In the genomic region with DNA sequence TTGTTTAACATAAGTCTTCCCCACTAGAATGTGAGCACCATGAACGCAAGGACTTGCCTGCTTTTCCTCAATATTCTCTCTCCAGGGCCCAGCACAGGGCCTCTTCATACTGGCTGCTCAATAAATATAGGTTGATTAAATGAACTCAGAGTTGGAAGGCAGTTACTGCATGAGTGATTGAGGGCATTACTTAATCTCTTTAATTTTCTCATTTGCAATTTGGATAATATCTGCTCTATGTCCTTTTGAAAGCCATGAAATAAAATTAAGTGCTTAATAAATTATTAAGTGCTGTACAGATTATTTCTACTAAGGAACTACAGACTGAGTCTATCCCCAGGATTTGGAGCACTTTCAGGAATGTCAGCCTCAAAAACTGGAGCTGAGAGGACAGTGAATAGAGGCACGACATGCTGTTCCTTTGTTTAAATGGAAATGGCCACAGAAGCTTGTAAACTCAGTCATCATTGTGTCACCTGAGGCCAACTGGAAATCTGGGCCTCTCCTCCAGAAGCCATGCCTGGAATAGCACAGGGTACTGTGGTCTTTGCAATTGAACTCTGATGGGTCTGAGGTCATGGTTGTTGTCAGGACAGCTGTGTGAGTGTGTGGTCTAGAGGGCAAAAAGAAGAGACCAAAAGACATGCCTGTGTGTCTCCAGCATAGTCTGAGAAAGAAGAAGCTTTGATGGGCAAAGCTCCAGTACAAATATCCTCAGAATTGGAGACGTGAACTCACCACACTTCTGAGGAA, we compare ENCODE assay signal across 19 cellular contexts.
DNase-seq lines count a peak whose midpoint lies in the region; ATAC-seq, FAIRE-seq and TF ChIP-seq lines count a peak whose summit lies in the region.
"Had no signal": no experiment of that assay in that cellular context is flagged by ENCODE, and none has a peak within 500 bp of the region (broad histone marks: within the 10 kb centered on the region; RNA-seq: fewer than 3 reads in every experiment).

No MANE protein-coding gene starts in this region.

- TF ChIP-seq POLR2A in esophagus squamous epithelium (IDR thresholded peaks at IDR 0.05): no peak

- 64 to 66% methylated on average over 3 of the region's 3 CpGs for WGBS in esophagus squamous epithelium, 2 donors
- WGBS in psoas muscle, 3 donors: 32 to 53% (median 33%) methylated on average over 3 of the region's 3 CpGs

- H3K9me3 ChIP-seq in esophagus squamous epithelium (no peaks in the 10 kb centered on the region), psoas muscle (no peaks in the 10 kb centered on the region)
- H3K9me3 ChIP-seq: BLaER1 treated with 17β-estradiol and CSF1 and Interleukin-3, amounts not matched to agents 10 nM and 100 nM had no signal

- FAIRE-seq in RCC 7860 (lab: Jason Lieb, UNC): peak; percentile 65

- H3K27ac ChIP-seq in esophagus squamous epithelium (peak overlapping the region in 3 of 4 donors; percentile 25 to 95 (median 88)), psoas muscle (peak overlapping the region; percentile 84)
- H3K27ac ChIP-seq: BLaER1 treated with 17β-estradiol and CSF1 and Interleukin-3, amounts not matched to agents 10 nM and 100 nM; hepatocyte had no signal

- intact Hi-C loops in esophagus squamous epithelium (cut with DNase I): no loop called here
- intact Hi-C loops in psoas muscle (cut with DNase I): no loop called here

- H3K36me3 ChIP-seq in esophagus squamous epithelium: no peaks in the 10 kb centered on the region
- no peaks in the 10 kb centered on the region for H3K36me3 ChIP-seq in psoas muscle (ENCODE audit: insufficient read depth in 1 of 2, low read depth in 1 of 2)
- H3K36me3 ChIP-seq: BLaER1 treated with 17β-estradiol and CSF1 and Interleukin-3, amounts not matched to agents 10 nM and 100 nM had no signal

- H3K27me3 ChIP-seq in esophagus squamous epithelium (no peaks in the 10 kb centered on the region), psoas muscle (ENCODE audit: insufficient read depth in 3 of 3, low read length in 2 of 3) (no peaks in the 10 kb centered on the region)
- H3K27me3 ChIP-seq: BLaER1 treated with 17β-estradiol and CSF1 and Interleukin-3, amounts not matched to agents 10 nM and 100 nM; hepatocyte had no signal

- no peak overlapping the region for H3K4me3 ChIP-seq in esophagus squamous epithelium
- no peak overlapping the region for H3K4me3 ChIP-seq in psoas muscle
- H3K4me3 ChIP-seq: BLaER1 treated with 17β-estradiol and CSF1 and Interleukin-3, amounts not matched to agents 10 nM and 100 nM; hepatocyte; lung had no signal

- ATAC-seq in psoas muscle: peak; percentile 30 to 72 (median 70)
- no peak for ATAC-seq in GM18498 (IDR thresholded peaks at IDR 0.05; ENCODE audit: unreplicated experiment)
- ATAC-seq: activated T-cell treated with anti-CD3 and anti-CD28 coated beads, Interleukin-2, amount 50 U/mL, for 72 hours; effector memory CD8-positive, alpha-beta T cell had no signal

- H3K4me1 ChIP-seq in esophagus squamous epithelium: peaks cover 26 to 89% (median 55%) of the 10 kb centered on the region in 3 donors
- H3K4me1 ChIP-seq in psoas muscle: peaks cover 54% of the 10 kb centered on the region

- DNase-seq in EL: peak; percentile 94
- DNase-seq in RCC 7860 (ENCODE audit: low spot score): peak; percentile 87
- DNase-seq in esophagus squamous epithelium (lab: John Stamatoyannopoulos, UW): no peak
- no peak for DNase-seq in psoas muscle
- no peak for DNase-seq in pons (ENCODE audit: low spot score)
- no peak for DNase-seq in RPMI8226
- DNase-seq in NCI-H1417 treated with DMSO at 0.1 percent for 48 hours (lab: John Stamatoyannopoulos, UW): no peak
- DNase-seq: activated CD4-positive, alpha-beta T cell treated with anti-CD3 and anti-CD28 coated beads for 48 hours; activated T-cell treated with anti-CD3 and anti-CD28 coated beads, Interleukin-2, amount 50 U/mL, for 72 hours; effector memory CD8-positive, alpha-beta T cell; NCI-H1092; NCI-H524; occipital lobe; stimulated activated CD4-positive, alpha-beta T cell treated with anti-CD3 and anti-CD28 coated beads, Interleukin-4, amount 100 ng/mL, for 24 hours; stimulated activated naive CD4-positive, alpha-beta T cell treated with Interleukin-2 at 50 U/mL for 16 hours had no signal

- no peak for TF ChIP-seq CTCF in esophagus squamous epithelium (IDR thresholded peaks at IDR 0.05)
- no peak for TF ChIP-seq CTCF in psoas muscle (IDR thresholded peaks at IDR 0.05)

Comparison
In these comparisons a context has a peak if more than half of its experiments do, and no peak if none do; other contexts are left out.
1. DNase-seq: peak in EL (single experiment) and RCC 7860 (single experiment); none in esophagus squamous epithelium (single experiment), psoas muscle (0 of 2), pons (single experiment), RPMI8226 (single experiment) and NCI-H1417 treated with DMSO at 0.1 percent for 48 hours (single experiment).